In the genomic region with DNA sequence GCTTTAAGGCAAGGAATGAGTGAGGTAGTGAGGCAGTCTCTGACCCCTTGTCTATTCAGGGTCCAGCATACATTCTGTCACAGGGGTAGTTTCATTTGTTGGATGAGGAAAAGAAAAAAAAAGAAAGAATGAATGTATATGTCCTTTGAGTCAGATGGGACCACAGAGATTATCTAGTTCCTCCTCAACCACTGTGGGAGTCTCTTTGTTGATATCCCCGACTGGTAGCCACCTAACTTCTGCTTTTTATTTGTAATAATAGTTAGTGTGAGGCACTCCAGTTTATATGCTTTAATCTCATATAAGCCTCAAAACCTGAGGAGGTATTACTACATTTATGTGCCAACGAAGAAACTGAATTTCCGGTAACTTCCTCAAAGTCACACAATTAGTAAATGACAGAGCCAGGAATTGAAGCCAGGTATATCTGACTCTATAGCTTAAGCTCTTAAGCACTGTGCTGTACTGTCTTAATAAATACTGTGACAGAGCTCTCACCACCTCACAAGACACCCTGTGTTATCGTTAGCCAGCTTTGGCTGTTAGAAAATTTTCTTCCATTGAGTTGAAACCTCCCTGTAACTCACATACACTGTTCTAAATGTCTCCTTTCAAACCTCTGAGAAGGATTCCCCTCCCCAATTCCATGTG, we compare ENCODE assay signal across 15 cellular contexts.
"Had no signal": no experiment of that assay in that cellular context is flagged by ENCODE, and none has a peak within 500 bp of the region (broad histone marks: within the 10 kb centered on the region; RNA-seq: fewer than 3 reads in every experiment).

No MANE protein-coding gene starts in this region.

- H3K27me3 ChIP-seq: ascending aorta, dorsolateral prefrontal cortex, sigmoid colon, upper lobe of left lung had no signal

- H3K4me3 Mint-ChIP-seq: activated CD4-positive, alpha-beta memory T cell treated with anti-CD3 and anti-CD28 coated beads for 36 hours; activated T-cell treated with anti-CD3 and anti-CD28 coated beads, Interleukin-2, amount 50 U/mL, for 4 hours; nephron; T-helper 1 cell treated with Interleukin-12 subunit alpha and Interleukin-12 subunit beta and Interleukin-4 antibody, amounts not matched to agents 30 μg/mL and 1 μg/mL, for 36 hours had no signal

- DNase-seq: activated CD4-positive, alpha-beta memory T cell treated with anti-CD3 and anti-CD28 coated beads for 36 hours; activated CD4-positive, alpha-beta T cell treated with anti-CD3 and anti-CD28 coated beads for 1 hour; activated gamma-delta T cell treated with Interleukin-2 at 50 U/mL for 16 hours; activated T-cell treated with anti-CD3 and anti-CD28 coated beads, Interleukin-2, amount 50 U/mL, for 4 hours; dorsolateral prefrontal cortex; left cardiac atrium; sigmoid colon; stimulated activated CD4-positive, alpha-beta T cell treated with anti-CD3 and anti-CD28 coated beads, Interleukin-2, amount 100 ng/mL, for 24 hours; stimulated activated naive CD8-positive, alpha-beta T cell treated with anti-CD3 and anti-CD28 coated beads, Interleukin-15, Interleukin-2, amounts not matched to agents 100 U/mL and 50 U/mL, for 24 hours; upper lobe of left lung had no signal

- ATAC-seq: activated T-cell treated with anti-CD3 and anti-CD28 coated beads, Interleukin-2, amount 50 U/mL, for 4 hours; left cardiac atrium; stimulated activated naive CD8-positive, alpha-beta T cell treated with anti-CD3 and anti-CD28 coated beads, Interleukin-15, Interleukin-2, amounts not matched to agents 100 U/mL and 50 U/mL, for 24 hours had no signal

- FAIRE-seq: bronchial epithelial cell had no signal

- H3K9me3 Mint-ChIP-seq: activated CD4-positive, alpha-beta memory T cell treated with anti-CD3 and anti-CD28 coated beads for 36 hours; activated T-cell treated with anti-CD3 and anti-CD28 coated beads, Interleukin-2, amount 50 U/mL, for 4 hours; nephron; T-helper 1 cell treated with Interleukin-12 subunit alpha and Interleukin-12 subunit beta and Interleukin-4 antibody, amounts not matched to agents 30 μg/mL and 1 μg/mL, for 36 hours had no signal

- H3K27ac ChIP-seq: ascending aorta, dorsolateral prefrontal cortex, sigmoid colon, suprapubic skin, upper lobe of left lung had no signal

- H3K36me3 ChIP-seq: ascending aorta, sigmoid colon, suprapubic skin, upper lobe of left lung had no signal

- H3K9me3 ChIP-seq: ascending aorta, sigmoid colon, suprapubic skin, upper lobe of left lung had no signal

- H3K4me3 ChIP-seq: ascending aorta, dorsolateral prefrontal cortex, sigmoid colon, suprapubic skin, upper lobe of left lung had no signal

- H3K27ac Mint-ChIP-seq: activated CD4-positive, alpha-beta memory T cell treated with anti-CD3 and anti-CD28 coated beads for 36 hours; nephron; T-helper 1 cell treated with Interleukin-12 subunit alpha and Interleukin-12 subunit beta and Interleukin-4 antibody, amounts not matched to agents 30 μg/mL and 1 μg/mL, for 36 hours had no signal

- H3K4me1 ChIP-seq: ascending aorta, sigmoid colon, suprapubic skin, upper lobe of left lung had no signal

- H3K27me3 Mint-ChIP-seq: activated CD4-positive, alpha-beta memory T cell treated with anti-CD3 and anti-CD28 coated beads for 36 hours had no signal
